Comparison of ENCODE assay signal across 24 cellular contexts in genomic region chr14:90506748-90507147, GRCh38.
"Had no signal": no experiment of that assay in that cellular context is flagged by ENCODE, and none has a peak within 500 bp of the region (broad histone marks: within the 10 kb centered on the region; RNA-seq: fewer than 3 reads in every experiment).

No MANE protein-coding gene starts in this region.

- DNase-seq: Karpas-422, KG1, MG63, NCI-H1092, NCI-H1105 treated with DMSO at 0.1 percent for 48 hours, NCI-H1417 treated with DMSO at 0.1 percent for 48 hours, NCI-H146, NCI-H1694 treated with DMSO at 0.1 percent for 48 hours, NCI-H2029, NCI-H2081 treated with DMSO at 0.1 percent for 48 hours, NCI-H2171, NCI-H226, NCI-H446, NCI-H510A, NCI-H524 treated with DMSO at 0.1 percent for 48 hours, NCI-H69, NCI-H774, SHP77 treated with DMSO at 0.1 percent for 48 hours, SJCRH30 had no signal

- FAIRE-seq: HTR-8/SVneo had no signal

- ATAC-seq: Panc1, Right ventricle myocardium inferior, SK-N-SH treated with all-trans-retinoic acid at 6 μM for 48 hours had no signal

- H3K27me3 ChIP-seq: MG63 had no signal

- H3K9me3 ChIP-seq: MG63, SJCRH30 had no signal

- H3K27ac ChIP-seq: HL-60, SJCRH30 had no signal

- H3K36me3 ChIP-seq: MG63, SJCRH30 had no signal

- H3K4me3 ChIP-seq: MG63, SJCRH30 had no signal
